In genomic region chr11:70713436-70713835, GRCh38 we compare ENCODE assay signal across 24 cellular contexts.
"Had no signal": no experiment of that assay in that cellular context is flagged by ENCODE, and none has a peak within 500 bp of the region (broad histone marks: within the 10 kb centered on the region; RNA-seq: fewer than 3 reads in every experiment).

No MANE protein-coding gene starts in this region.

- H3K27me3 Mint-ChIP-seq: progenitor cell of endocrine pancreas had no signal

- H3K27ac ChIP-seq: coronary artery, gastrocnemius medialis, neutrophil, pancreas, right lobe of liver, suprapubic skin, transverse colon, vagina had no signal

- FAIRE-seq: keratinocyte, pancreas, small intestine had no signal

- H3K27ac Mint-ChIP-seq: effector memory CD8-positive, alpha-beta T cell; memory B cell; naive thymus-derived CD4-positive, alpha-beta T cell; nephron; progenitor cell of endocrine pancreas; stimulated activated naive CD8-positive, alpha-beta T cell treated with anti-CD3 and anti-CD28 coated beads, Interleukin-15, amount 100 ng/mL, for 72 hours had no signal

- H3K4me1 Mint-ChIP-seq: memory B cell; stimulated activated naive CD8-positive, alpha-beta T cell treated with anti-CD3 and anti-CD28 coated beads, Interleukin-15, amount 100 ng/mL, for 72 hours had no signal

- H3K9me3 Mint-ChIP-seq: effector memory CD8-positive, alpha-beta T cell; memory B cell; naive thymus-derived CD4-positive, alpha-beta T cell; nephron; stimulated activated naive CD8-positive, alpha-beta T cell treated with anti-CD3 and anti-CD28 coated beads, Interleukin-15, amount 100 ng/mL, for 72 hours had no signal

- H3K4me1 ChIP-seq: gastrocnemius medialis, pancreas, right lobe of liver had no signal

- H3K27me3 ChIP-seq: pancreas, right lobe of liver, transverse colon, vagina had no signal

- DNase-seq: effector memory CD8-positive, alpha-beta T cell; gastrocnemius medialis; midbrain; naive thymus-derived CD4-positive, alpha-beta T cell; pancreas; small intestine; stimulated activated CD4-positive, alpha-beta T cell treated with anti-CD3 and anti-CD28 coated beads, Interleukin-12 subunit alpha, Interleukin-12 subunit beta, amount 100 ng/mL, for 4 hours; stimulated activated CD4-positive, alpha-beta T cell treated with anti-CD3 and anti-CD28 coated beads, Interleukin-1b, Interleukin-23, amount 100 ng/mL, for 48 hours; stimulated activated CD4-positive, alpha-beta T cell treated with anti-CD3 and anti-CD28 coated beads, Interleukin-4, amount 100 ng/mL, for 1 hour; stimulated activated CD8-positive, alpha-beta memory T cell treated with anti-CD3 and anti-CD28 coated beads, Interleukin-4, amount 100 ng/mL, for 48 hours; stimulated activated naive CD4-positive, alpha-beta T cell; stimulated activated naive CD8-positive, alpha-beta T cell treated with anti-CD3 and anti-CD28 coated beads, Interleukin-15, amount 100 ng/mL, for 72 hours; transverse colon had no signal

- ATAC-seq: effector memory CD8-positive, alpha-beta T cell; gastrocnemius medialis; left lobe of liver; naive thymus-derived CD4-positive, alpha-beta T cell; pancreas; stimulated activated naive CD8-positive, alpha-beta T cell treated with anti-CD3 and anti-CD28 coated beads, Interleukin-15, amount 100 ng/mL, for 72 hours had no signal

- H3K36me3 ChIP-seq: gastrocnemius medialis, neutrophil, pancreas, right lobe of liver, suprapubic skin, transverse colon, vagina had no signal

- H3K36me3 Mint-ChIP-seq: memory B cell; naive thymus-derived CD4-positive, alpha-beta T cell had no signal

- H3K4me3 Mint-ChIP-seq: effector memory CD8-positive, alpha-beta T cell; memory B cell; naive thymus-derived CD4-positive, alpha-beta T cell; nephron; stimulated activated naive CD8-positive, alpha-beta T cell treated with anti-CD3 and anti-CD28 coated beads, Interleukin-15, amount 100 ng/mL, for 72 hours had no signal

- H3K4me3 ChIP-seq: coronary artery, gastrocnemius medialis, lung, pancreas, right lobe of liver, suprapubic skin, transverse colon, vagina had no signal
